In genomic region chr18:37524546-37525301, GRCh38 we compare ENCODE assay signal across 15 cellular contexts. TPM values are rescaled to one million over a fixed set of nuclear protein-coding genes. Genes with fewer than 3 reads are reported as not detected.
DNase-seq lines count a peak whose midpoint lies in the region; ATAC-seq and TF ChIP-seq lines count a peak whose summit lies in the region.
"Had no signal": no experiment of that assay in that cellular context is flagged by ENCODE, and none has a peak within 500 bp of the region (broad histone marks: within the 10 kb centered on the region; RNA-seq: fewer than 3 reads in every experiment).

No MANE protein-coding gene starts in this region.

- H3K36me3 Mint-ChIP-seq in GM23338 (ENCODE audit: low read depth) (no peaks in the 10 kb centered on the region), mesothelial cell of epicardium (no peaks in the 10 kb centered on the region)

- H3K4me3 ChIP-seq in GM23338, result peak overlapping the region; percentile 65
- H3K4me3 ChIP-seq: psoas muscle had no signal

- no peaks in the 10 kb centered on the region for H3K36me3 ChIP-seq in GM23338 (ENCODE audit: insufficient read depth)
- H3K36me3 ChIP-seq: BE2C had no signal

- H3K27ac ChIP-seq in GM23338 (ENCODE audit: low read depth), result no peak overlapping the region
- no peak overlapping the region for H3K27ac ChIP-seq in foreskin keratinocyte
- H3K27ac ChIP-seq: epithelial cell of prostate, psoas muscle had no signal

- H3K27ac Mint-ChIP-seq in GM23338 (no peak overlapping the region; the same call in 1 of the 2 replicates), mesothelial cell of epicardium (no peak overlapping the region)
- peak overlapping the region in 1 of 2 donors; percentile 64 for H3K27ac Mint-ChIP-seq in stimulated activated naive CD8-positive, alpha-beta T cell treated with anti-CD3 and anti-CD28 coated beads, Interleukin-15, amount 100 ng/mL, for 72 hours
- H3K27ac Mint-ChIP-seq: activated T-helper 17 cell treated with anti-CD3 and anti-CD28 coated beads, Interleukin-2, amount 50 U/mL, for 72 hours had no signal

- H3F3A ChIP-seq in GM23338 (replicated peaks; ENCODE audit: low read depth), result no peaks in the 10 kb centered on the region

- peak in 1 of 2 experiments; percentile 28; a peak in 3 of 4 replicates for TF ChIP-seq CTCF in GM23338 (conservative IDR thresholded peaks at IDR 0.05; ENCODE audit: low read depth in 2 of 2)
- TF ChIP-seq CTCF in foreskin keratinocyte (conservative IDR thresholded peaks at IDR 0.05), result no peak
- no peak for TF ChIP-seq CTCF in mesothelial cell of epicardium (IDR thresholded peaks at IDR 0.05; ENCODE audit: unreplicated experiment)

- H3K27me3 ChIP-seq in GM23338 (ENCODE audit: insufficient read depth) (peaks cover 30% of the 10 kb centered on the region), foreskin keratinocyte (peaks cover 77% of the 10 kb centered on the region)
- H3K27me3 ChIP-seq: BE2C had no signal

- peaks cover 37% of the 10 kb centered on the region for H3K27me3 Mint-ChIP-seq in GM23338 (ENCODE audit: insufficient read depth, low read depth, poor library complexity)
- peaks cover 80% of the 10 kb centered on the region for H3K27me3 Mint-ChIP-seq in mesothelial cell of epicardium (ENCODE audit: low read depth)
- peaks cover 65% of the 10 kb centered on the region for H3K27me3 Mint-ChIP-seq in stimulated activated naive CD8-positive, alpha-beta T cell treated with anti-CD3 and anti-CD28 coated beads, Interleukin-15, amount 100 ng/mL, for 72 hours

- peak overlapping the region; percentile 95 for H3K4me2 ChIP-seq in GM23338

- H3K4me1 Mint-ChIP-seq in GM23338, result peaks cover 27% of the 10 kb centered on the region
- peaks cover 29% of the 10 kb centered on the region for H3K4me1 Mint-ChIP-seq in mesothelial cell of epicardium
- peaks cover 8% of the 10 kb centered on the region for H3K4me1 Mint-ChIP-seq in stimulated activated naive CD8-positive, alpha-beta T cell treated with anti-CD3 and anti-CD28 coated beads, Interleukin-15, amount 100 ng/mL, for 72 hours
- H3K4me1 Mint-ChIP-seq: activated T-helper 17 cell treated with anti-CD3 and anti-CD28 coated beads, Interleukin-2, amount 50 U/mL, for 72 hours had no signal

- H2AFZ ChIP-seq in GM23338, result peak overlapping the region; percentile 94

- ATAC-seq in GM23338 (peak; percentile 86), foreskin keratinocyte (peak; percentile 44)
- ATAC-seq in stimulated activated naive CD8-positive, alpha-beta T cell treated with anti-CD3 and anti-CD28 coated beads, Interleukin-15, amount 100 ng/mL, for 72 hours, result no peak
- ATAC-seq: activated T-helper 17 cell treated with anti-CD3 and anti-CD28 coated beads, Interleukin-2, amount 50 U/mL, for 72 hours; psoas muscle had no signal

- H3K79me2 ChIP-seq in GM23338 (replicated peaks; ENCODE audit: insufficient read depth), result no peaks in the 10 kb centered on the region

- H3K9me3 Mint-ChIP-seq in GM23338 (no peaks in the 10 kb centered on the region), mesothelial cell of epicardium (no peaks in the 10 kb centered on the region)
- no peaks in the 10 kb centered on the region for H3K9me3 Mint-ChIP-seq in stimulated activated naive CD8-positive, alpha-beta T cell treated with anti-CD3 and anti-CD28 coated beads, Interleukin-15, amount 100 ng/mL, for 72 hours
- H3K9me3 Mint-ChIP-seq: activated T-helper 17 cell treated with anti-CD3 and anti-CD28 coated beads, Interleukin-2, amount 50 U/mL, for 72 hours had no signal

- no peaks in the 10 kb centered on the region for H4K20me1 ChIP-seq in GM23338 (replicated peaks; ENCODE audit: insufficient read depth)

- H3K4me1 ChIP-seq in GM23338 (ENCODE audit: insufficient read depth) (peaks cover 13% of the 10 kb centered on the region), foreskin keratinocyte (no peaks in the 10 kb centered on the region)
- H3K4me1 ChIP-seq: psoas muscle had no signal

- no peaks in the 10 kb centered on the region for H3K9me2 ChIP-seq in GM23338 (ENCODE audit: insufficient read depth)

- H3K4me3 Mint-ChIP-seq in GM23338 (peak overlapping the region; percentile 70), mesothelial cell of epicardium (peak overlapping the region; percentile 59)
- H3K4me3 Mint-ChIP-seq in stimulated activated naive CD8-positive, alpha-beta T cell treated with anti-CD3 and anti-CD28 coated beads, Interleukin-15, amount 100 ng/mL, for 72 hours, result no peak overlapping the region
- H3K4me3 Mint-ChIP-seq: activated T-helper 17 cell treated with anti-CD3 and anti-CD28 coated beads, Interleukin-2, amount 50 U/mL, for 72 hours had no signal

- DNase-seq in GM23338 (ENCODE audit: low spot score), result peak; percentile 73
- DNase-seq in NCI-H146 treated with DMSO at 0.1 percent for 48 hours (lab: John Stamatoyannopoulos, UW; ENCODE audit: unreplicated experiment), result peak; percentile 79
- DNase-seq in foreskin keratinocyte, result no peak
- no peak for DNase-seq in mesothelial cell of epicardium (ENCODE audit: low spot score in 2 of 2, unreplicated experiment in 2 of 2)
- DNase-seq in stimulated activated naive CD8-positive, alpha-beta T cell treated with anti-CD3 and anti-CD28 coated beads, Interleukin-15, amount 100 ng/mL, for 72 hours, result no peak
- no peak for DNase-seq in NCI-H345 treated with DMSO at 0.1 percent for 48 hours (lab: John Stamatoyannopoulos, UW; ENCODE audit: unreplicated experiment)
- DNase-seq in HPDE6-E6E7 (ENCODE audit: extremely low spot score), result no peak
- no peak for DNase-seq in stimulated activated CD4-positive, alpha-beta T cell treated with anti-CD3 and anti-CD28 coated beads, Interleukin-1b, Interleukin-23, amount 100 ng/mL, for 48 hours
- DNase-seq: BE2C, NCI-H1694 treated with DMSO at 0.1 percent for 48 hours, NCI-H526 treated with DMSO at 0.1 percent for 48 hours, psoas muscle had no signal

TF ChIP-seq in GM23338, 12 proteins besides CTCF, POLR2A, EP300 and RAD21:
- TF ChIP-seq STAT1 (IDR thresholded peaks at IDR 0.05; ENCODE audit: unreplicated experiment), result no peak
- TF ChIP-seq POLR2AphosphoS5 (IDR thresholded peaks at IDR 0.05; ENCODE audit: low read depth), result no peak
- peak; percentile 46; the same call in 1 of the 2 replicates for TF ChIP-seq ZNF114 (CRISPR knock-in tag; IDR thresholded peaks at IDR 0.05)
- TF ChIP-seq ZNF331 (CRISPR knock-in tag; IDR thresholded peaks at IDR 0.05; ENCODE audit: low read depth), result no peak
- no peak for TF ChIP-seq CREB1 (CRISPR knock-in tag; IDR thresholded peaks at IDR 0.05; ENCODE audit: low read depth)
- no peak for TF ChIP-seq REST (IDR thresholded peaks at IDR 0.05; ENCODE audit: unreplicated experiment)
- no peak for TF ChIP-seq NANOG (IDR thresholded peaks at IDR 0.05; ENCODE audit: borderline replicate concordance)
- no peak for TF ChIP-seq ETS1 (IDR thresholded peaks at IDR 0.05)
- TF ChIP-seq EZH2 (IDR thresholded peaks at IDR 0.05; ENCODE audit: low read depth, unreplicated experiment), result peak; percentile 58
- TF ChIP-seq JUNB (IDR thresholded peaks at IDR 0.05; ENCODE audit: unreplicated experiment), result no peak

RNA-seq across cellular contexts. Expression of gene CELF4, which starts 40.9 kb away (rescaled TPM):
- total RNA-seq in GM23338 (2014; rRNA removed; shearing (Covaris generic)), result 2.6 and 3.6 TPM in 2 replicates
- 6.7 and 8.3 TPM in 2 replicates for polyA plus RNA-seq in GM23338 (2016; fragmentation: Nextera tagmentation; extraction: Ambion mirVana)
- not detected in 2 replicates for total RNA-seq in foreskin keratinocyte
- not detected in 2 replicates for polyA plus RNA-seq in foreskin keratinocyte
- 2.0 to 2.4 TPM (median 2.3 TPM) in 3 replicates for total RNA-seq in mesothelial cell of epicardium
- total RNA-seq: activated T-helper 17 cell treated with anti-CD3 and anti-CD28 coated beads, Interleukin-2, amount 50 U/mL, for 72 hours; subcutaneous adipose tissue had no signal

Comparison
In these comparisons a context has a peak if more than half of its experiments do, and no peak if none do; other contexts are left out.
1. DNase-seq: peak in GM23338 (single experiment) and NCI-H146 treated with DMSO at 0.1 percent for 48 hours (single experiment); none in foreskin keratinocyte (0 of 2), mesothelial cell of epicardium (0 of 2), stimulated activated naive CD8-positive, alpha-beta T cell treated with anti-CD3 and anti-CD28 coated beads, Interleukin-15, amount 100 ng/mL, for 72 hours (0 of 2), NCI-H345 treated with DMSO at 0.1 percent for 48 hours (single experiment), HPDE6-E6E7 (single experiment) and stimulated activated CD4-positive, alpha-beta T cell treated with anti-CD3 and anti-CD28 coated beads, Interleukin-1b, Interleukin-23, amount 100 ng/mL, for 48 hours (single experiment).
2. H3K4me3 Mint-ChIP-seq: peak in GM23338 (single experiment) and mesothelial cell of epicardium (single experiment); none in stimulated activated naive CD8-positive, alpha-beta T cell treated with anti-CD3 and anti-CD28 coated beads, Interleukin-15, amount 100 ng/mL, for 72 hours (0 of 2).